8 cellular contexts compared by ENCODE assay signal in the genomic region with DNA sequence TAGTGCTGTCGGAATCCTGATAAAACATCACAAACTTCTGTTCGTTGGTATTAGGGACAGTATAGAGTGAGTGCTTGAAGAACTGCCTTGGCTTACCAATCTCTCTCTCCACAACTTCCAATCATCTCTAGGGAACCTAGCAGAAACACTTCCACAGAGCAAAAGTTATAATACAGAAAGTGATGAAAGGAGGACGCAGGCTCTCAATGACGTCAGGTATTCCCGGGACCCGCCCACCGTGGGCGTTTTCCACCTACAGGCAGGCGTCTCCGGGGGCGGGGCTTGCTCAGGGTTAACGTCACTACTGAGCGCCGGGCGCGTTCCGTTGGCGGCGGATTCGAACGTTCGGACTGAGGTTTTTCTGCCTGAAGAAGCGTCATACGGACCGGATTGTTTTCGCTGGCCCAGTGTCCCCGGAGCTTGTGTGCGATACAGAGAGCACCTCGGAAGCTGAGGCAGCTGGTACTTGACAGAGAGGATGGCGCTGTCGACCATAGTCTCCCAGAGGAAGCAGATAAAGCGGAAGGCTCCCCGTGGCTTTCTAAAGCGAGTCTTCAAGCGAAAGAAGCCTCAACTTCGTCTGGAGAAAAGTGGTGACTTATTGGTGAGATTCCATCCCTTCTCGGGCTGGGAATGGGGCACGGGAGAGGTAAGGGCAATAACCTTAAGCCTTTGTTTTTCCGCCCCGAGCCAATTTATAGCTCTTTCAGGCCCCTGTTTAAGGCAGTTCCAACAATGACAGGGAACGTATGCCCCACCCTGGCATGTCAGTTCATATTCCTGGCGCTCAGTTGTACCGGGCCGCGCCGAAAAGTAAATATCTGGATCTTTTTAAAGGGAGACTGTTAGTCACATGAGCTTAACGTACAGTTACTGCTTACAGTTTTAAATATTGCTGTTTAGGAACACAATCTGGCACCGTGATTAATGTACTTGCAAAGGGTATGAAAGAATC. TPM values are rescaled to one million over a fixed set of nuclear protein-coding genes. Genes with fewer than 3 reads are reported as not detected.
DNase-seq lines count a peak whose midpoint lies in the region; ATAC-seq and TF ChIP-seq lines count a peak whose summit lies in the region.

A gene (plus strand): TSS at position 320 of the 955 bp plus-strand sequence. CDS start 159 bp downstream, at position 479.

- DNase-seq in DMS153 treated with DMSO at 0.1 percent for 48 hours (lab: John Stamatoyannopoulos, UW; ENCODE audit: unreplicated experiment) (peak; percentile 52), HuH-7.5 (ENCODE audit: low spot score) (peak; percentile 51), OCI-LY7 (ENCODE audit: low spot score) (peak; percentile 95), epithelial cell of proximal tubule (ENCODE audit: low read depth) (peak; percentile 32), mucosa of gallbladder (ENCODE audit: low spot score) (peak; percentile 87)
- DNase-seq in activated CD8-positive, alpha-beta memory T cell treated with anti-CD3 and anti-CD28 coated beads, Interleukin-2, amount 50 U/mL, for 48 hours = peak; percentile 99
- DNase-seq in stimulated activated CD8-positive, alpha-beta memory T cell treated with anti-CD3 and anti-CD28 coated beads, Interleukin-4, amount 100 ng/mL, for 24 hours (ENCODE audit: low read depth) = peak; percentile 85

- TF ChIP-seq CTCF in OCI-LY7 (conservative IDR thresholded peaks at IDR 0.05; ENCODE audit: low read length) = peak; percentile 41
- TF ChIP-seq CTCF in epithelial cell of proximal tubule (conservative IDR thresholded peaks at IDR 0.05; ENCODE audit: low read depth, low read length) = no peak

- H3K36me3 ChIP-seq in OCI-LY7 (ENCODE audit: insufficient read depth, low read length) = no peaks in the 10 kb centered on the region

- peak within 1 kb of the TSS; percentile 96 for H3K4me2 ChIP-seq in OCI-LY7 (ENCODE audit: low read length)

- H3K9me3 ChIP-seq in OCI-LY7 (ENCODE audit: low read length) = no peaks in the 10 kb centered on the region

- peak; percentile 89 for ATAC-seq in GM21529 (IDR thresholded peaks at IDR 0.05; ENCODE audit: unreplicated experiment)

- H3K27ac ChIP-seq in OCI-LY7 (ENCODE audit: low read depth, low read length, poor library complexity, severe bottlenecking) = peak within 1 kb of the TSS; percentile 87

- POLR2A ChIA-PET in OCI-LY7 (lab: Charles Lee) = interaction anchor here (0.6 to 1.2 kb wide), 7 partner anchors 12 to 294 kb away, joined by 3 to 5 read pairs (median 3); no protein-coding TSS in a partner anchor

- CTCF ChIA-PET in OCI-LY7 (lab: Charles Lee; ENCODE audit: unreplicated experiment) = no interaction called here

- peaks cover 20% of the 10 kb centered on the region for H3K4me1 ChIP-seq in OCI-LY7 (ENCODE audit: insufficient read depth, low read length, poor library complexity, severe bottlenecking)

- BruUV-seq in OCI-LY7 (replicated peaks; lab: Mats Ljungman, UMichigan) = TSS peak; percentile 81

- H3K79me2 ChIP-seq in OCI-LY7 (ENCODE audit: insufficient read depth, low read depth, low read length) = peaks cover 46% of the 10 kb centered on the region

- intact Hi-C loops in OCI-LY7 (cut with micrococcal nuclease; ENCODE audit: unreplicated experiment) = loop anchor here (1.0 to 10.0 kb wide), 5 partner anchors 343 to 1035 kb away; a partner anchor contains a TSS

- peak within 1 kb of the TSS; percentile 98 for H2AFZ ChIP-seq in OCI-LY7 (ENCODE audit: low read length)

- H3K4me3 ChIP-seq in OCI-LY7 (ENCODE audit: low read depth, low read length, poor library complexity, severe bottlenecking) (peak within 1 kb of the TSS; percentile 87), epithelial cell of proximal tubule (ENCODE audit: low read depth, low read length) (peak within 1 kb of the TSS; percentile 88)

- H3K9me2 ChIP-seq in OCI-LY7 (ENCODE audit: insufficient read depth, low read length) = no peaks in the 10 kb centered on the region

- H4K20me1 ChIP-seq in OCI-LY7 (ENCODE audit: insufficient read depth, low read length) = no peaks in the 10 kb centered on the region

RNA-seq across cellular contexts. Expression of the gene that starts here (rescaled TPM):
- 22.1 and 28.6 TPM in 2 replicates for total RNA-seq in OCI-LY7 (2014; rRNA removed; shearing (Covaris generic))
- total RNA-seq in OCI-LY7 (2022) = 62.2 and 76.9 TPM in 2 replicates
- total RNA-seq in epithelial cell of proximal tubule = 29.0 and 30.2 TPM in 2 replicates
- 3.3 TPM for total RNA-seq in mucosa of gallbladder

Comparison
In these comparisons a context has a peak if more than half of its experiments do, and no peak if none do; other contexts are left out.
1. Peak in every context shown above with its lines: DNase-seq, ATAC-seq, H3K4me3 ChIP-seq and H3K27ac ChIP-seq.
2. DNase-seq: peak in every context shown above with its lines; median percentile 99 in activated CD8-positive, alpha-beta memory T cell treated with anti-CD3 and anti-CD28 coated beads, Interleukin-2, amount 50 U/mL, for 48 hours; 95 in OCI-LY7; 87 in mucosa of gallbladder; 85 in stimulated activated CD8-positive, alpha-beta memory T cell treated with anti-CD3 and anti-CD28 coated beads, Interleukin-4, amount 100 ng/mL, for 24 hours; 52 in DMS153 treated with DMSO at 0.1 percent for 48 hours; 51 in HuH-7.5; 32 in epithelial cell of proximal tubule.